Comparison of ENCODE assay signal across 19 cellular contexts in the genomic region with DNA sequence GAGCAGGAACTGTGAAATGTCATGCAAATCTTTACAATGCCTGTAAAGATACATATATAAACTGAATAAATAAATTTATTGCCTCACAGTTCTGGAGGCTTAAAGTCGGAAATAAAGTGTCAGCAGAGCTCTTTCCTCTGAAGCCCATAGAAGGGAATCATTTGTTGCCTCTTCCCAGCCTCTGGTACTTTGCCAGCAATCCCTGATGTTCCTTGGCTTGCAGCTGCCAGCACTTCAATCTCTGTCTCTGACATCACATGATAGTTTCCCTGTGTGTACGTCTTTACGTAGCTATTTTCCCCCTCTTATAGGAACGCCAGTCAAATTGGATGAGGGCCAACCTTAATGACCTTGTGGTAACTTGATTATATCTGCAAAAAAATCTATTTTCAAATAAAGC.
DNase-seq lines count a peak whose midpoint lies in the region; ATAC-seq and TF ChIP-seq lines count a peak whose summit lies in the region.
"Had no signal": no experiment of that assay in that cellular context is flagged by ENCODE, and none has a peak within 500 bp of the region (broad histone marks: within the 10 kb centered on the region; RNA-seq: fewer than 3 reads in every experiment).

No MANE protein-coding gene starts in this region.

- H3K27ac Mint-ChIP-seq in HFFc6, result no peak overlapping the region
- H3K27ac Mint-ChIP-seq: activated T-cell treated with anti-CD3 and anti-CD28 coated beads, Interleukin-2, amount 50 U/mL, for 72 hours; CD4-positive, alpha-beta memory T cell; T-helper 1 cell treated with Interleukin-12 subunit alpha and Interleukin-12 subunit beta and Interleukin-4 antibody, amounts not matched to agents 30 μg/mL and 1 μg/mL, for 36 hours had no signal

- no peak for ATAC-seq in HG02938 (IDR thresholded peaks at IDR 0.05; ENCODE audit: unreplicated experiment)
- no peak for ATAC-seq in HG02571 (IDR thresholded peaks at IDR 0.05; ENCODE audit: unreplicated experiment)
- ATAC-seq: activated T-cell treated with anti-CD3 and anti-CD28 coated beads, Interleukin-2, amount 50 U/mL, for 72 hours; GM12878 had no signal

- DNase-seq in DMS 273 (lab: John Stamatoyannopoulos, UW; ENCODE audit: unreplicated experiment) (peak; percentile 81), NCI-H128 (lab: John Stamatoyannopoulos, UW; ENCODE audit: unreplicated experiment) (peak; percentile 15), NCI-H345 (lab: John Stamatoyannopoulos, UW) (peak; percentile 77), SJCRH30 (peak; percentile 61 to 77), cerebellar nuclear complex (lab: John Stamatoyannopoulos, UW) (no peak), HFFc6 (no peak)
- DNase-seq: activated T-cell treated with anti-CD3 and anti-CD28 coated beads, Interleukin-2, amount 50 U/mL, for 72 hours; CD4-positive, alpha-beta memory T cell; GDM1; ovary; Right ventricle myocardium superior; stimulated activated CD4-positive, alpha-beta T cell treated with anti-CD3 and anti-CD28 coated beads, Interleukin-2, amount 100 ng/mL, for 24 hours; WERI-Rb-1 had no signal

- H3K9me3 Mint-ChIP-seq in HFFc6, result peaks cover 51% of the 10 kb centered on the region

- no peaks in the 10 kb centered on the region for H3K36me3 ChIP-seq in SJCRH30
- H3K36me3 ChIP-seq: esophagus muscularis mucosa, ovary, vagina, WERI-Rb-1 had no signal

- H3K4me1 ChIP-seq in SJCRH30, result peaks cover 6% of the 10 kb centered on the region; the same call in 1 of the 2 replicates
- H3K4me1 ChIP-seq: esophagus muscularis mucosa, vagina had no signal

- H3K36me3 Mint-ChIP-seq in HFFc6 (ENCODE audit: low read depth), result no peaks in the 10 kb centered on the region
- H3K36me3 Mint-ChIP-seq: CD4-positive, alpha-beta memory T cell had no signal

- H3K27me3 ChIP-seq in SJCRH30, result no peaks in the 10 kb centered on the region
- H3K27me3 ChIP-seq: esophagus muscularis mucosa, vagina had no signal

- H3K4me3 ChIP-seq in SJCRH30, result no peak overlapping the region
- H3K4me3 ChIP-seq: esophagus muscularis mucosa, GM12878, ovary, vagina had no signal

- no peaks in the 10 kb centered on the region for H3K9me3 ChIP-seq in SJCRH30 (replicated peaks)
- H3K9me3 ChIP-seq: esophagus muscularis mucosa, ovary, vagina had no signal

- H3K27me3 Mint-ChIP-seq in HFFc6 (ENCODE audit: insufficient read depth), result no peaks in the 10 kb centered on the region
- H3K27me3 Mint-ChIP-seq: CD4-positive, alpha-beta memory T cell had no signal

- H3K27ac ChIP-seq in SJCRH30, result no peak overlapping the region
- H3K27ac ChIP-seq: esophagus muscularis mucosa, ovary, vagina, WERI-Rb-1 had no signal

- TF ChIP-seq CTCF in HFFc6 (IDR thresholded peaks at IDR 0.05), result no peak

- H3K4me3 Mint-ChIP-seq in HFFc6, result no peak overlapping the region
- H3K4me3 Mint-ChIP-seq: activated T-cell treated with anti-CD3 and anti-CD28 coated beads, Interleukin-2, amount 50 U/mL, for 72 hours; CD4-positive, alpha-beta memory T cell; T-helper 1 cell treated with Interleukin-12 subunit alpha and Interleukin-12 subunit beta and Interleukin-4 antibody, amounts not matched to agents 30 μg/mL and 1 μg/mL, for 36 hours had no signal

- H3K4me1 Mint-ChIP-seq in HFFc6 (ENCODE audit: low read depth), result no peaks in the 10 kb centered on the region
- H3K4me1 Mint-ChIP-seq: CD4-positive, alpha-beta memory T cell had no signal

Comparison
In these comparisons a context has a peak if more than half of its experiments do, and no peak if none do; other contexts are left out.
1. DNase-seq: peak in DMS 273 (single experiment), NCI-H128 (single experiment), NCI-H345 (single experiment) and SJCRH30 (2 of 2); none in cerebellar nuclear complex (0 of 2) and HFFc6 (single experiment).